2 cellular contexts compared by ENCODE assay signal in the genomic region with DNA sequence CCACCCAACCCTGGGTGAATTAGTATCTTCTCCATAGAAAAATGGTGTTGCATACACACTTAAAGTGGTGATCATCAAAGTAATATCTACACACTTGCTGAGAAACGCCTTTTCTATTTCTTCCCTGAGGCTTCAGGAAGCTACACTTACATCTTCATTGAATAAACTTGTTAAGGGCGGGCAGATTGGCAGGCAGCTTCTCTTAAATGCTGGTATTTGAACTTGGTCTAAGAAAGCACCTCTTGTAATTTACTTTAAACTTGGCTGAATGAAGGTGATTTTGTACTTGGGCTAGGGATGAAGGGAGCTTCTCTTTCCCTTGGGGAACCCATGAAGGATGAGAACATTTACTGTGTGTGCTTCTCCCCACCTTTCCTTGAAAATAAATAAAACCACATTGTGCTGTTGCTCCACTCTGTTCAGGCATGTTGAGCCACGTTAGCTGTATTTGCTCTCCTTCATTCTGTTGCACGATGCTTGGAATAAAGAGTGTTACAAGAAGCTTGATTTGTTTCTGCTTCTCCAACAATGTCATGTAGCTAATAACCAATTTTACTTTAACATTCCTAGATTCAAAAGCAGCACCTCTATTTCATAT.
TF ChIP-seq lines count a peak whose summit lies in the region.

No MANE protein-coding gene starts in this region.

TF ChIP-seq in GM23338, 12 proteins besides CTCF, POLR2A, EP300 and RAD21:
- no peak for TF ChIP-seq EZH2phosphoT487 (IDR thresholded peaks at IDR 0.05; ENCODE audit: unreplicated experiment)
- no peak for TF ChIP-seq EZH2 (IDR thresholded peaks at IDR 0.05; ENCODE audit: low read depth, unreplicated experiment)
- TF ChIP-seq ZNF462 (CRISPR knock-in tag; IDR thresholded peaks at IDR 0.05), result no peak
- no peak for TF ChIP-seq ZNF331 (CRISPR knock-in tag; IDR thresholded peaks at IDR 0.05; ENCODE audit: low read depth)
- TF ChIP-seq JUNB (IDR thresholded peaks at IDR 0.05; ENCODE audit: unreplicated experiment), result no peak
- TF ChIP-seq STAT1 (IDR thresholded peaks at IDR 0.05; ENCODE audit: unreplicated experiment), result no peak

TF ChIP-seq in endothelial cell of umbilical vein, 7 proteins besides CTCF, POLR2A, EP300 and RAD21 (continued from another document):
- TF ChIP-seq POLR2AphosphoS5 (IDR thresholded peaks at IDR 0.05; ENCODE audit: insufficient read depth, low read depth, low read length), result no peak
- TF ChIP-seq FOS (IDR thresholded peaks at IDR 0.05; ENCODE audit: borderline replicate concordance, insufficient read depth, low read length), result no peak
- TF ChIP-seq MAX (IDR thresholded peaks at IDR 0.05; ENCODE audit: insufficient read depth, insufficient read length), result no peak
- TF ChIP-seq JUN (IDR thresholded peaks at IDR 0.05; ENCODE audit: borderline replicate concordance, insufficient read depth, insufficient read length, low read depth), result no peak
- TF ChIP-seq EZH2 (IDR thresholded peaks at IDR 0.05; ENCODE audit: borderline replicate concordance, low read depth, low read length, severe bottlenecking), result no peak
- no peak for TF ChIP-seq MYC (IDR thresholded peaks at IDR 0.05; ENCODE audit: low read depth, low read length)
